In the genomic region with DNA sequence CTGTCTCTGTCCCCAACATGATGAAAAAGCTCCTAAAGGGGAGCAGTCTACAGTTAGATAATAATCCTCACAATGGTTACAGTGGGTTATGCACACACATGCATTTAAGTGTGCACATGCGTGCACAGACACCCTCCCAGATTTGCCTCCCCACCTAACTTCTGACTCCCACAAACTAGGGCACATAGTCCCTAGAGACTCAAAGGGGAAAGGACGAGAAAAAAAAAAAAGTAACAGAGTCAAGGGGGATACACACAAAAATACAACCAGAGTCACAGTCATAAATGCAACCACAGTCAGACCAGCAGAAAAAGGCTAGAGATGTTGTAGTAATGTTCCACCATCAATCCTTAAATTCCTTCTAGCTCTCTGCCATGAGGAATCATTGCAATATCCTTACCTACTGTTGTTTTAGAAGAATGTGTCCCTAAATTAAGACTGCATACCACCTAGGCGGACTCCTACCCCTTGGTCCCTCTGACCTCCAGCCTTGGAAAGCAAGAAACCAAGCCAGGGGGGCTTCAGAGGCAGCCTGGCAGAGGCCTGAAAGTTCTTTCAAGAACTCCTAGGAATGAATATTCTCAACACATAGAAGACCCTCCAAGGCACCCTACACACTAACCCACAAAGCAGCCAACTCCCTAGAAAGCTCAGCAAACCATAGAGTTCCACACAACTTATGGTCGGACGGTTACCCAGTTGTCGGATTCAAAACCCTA, we compare ENCODE assay signal across 8 cellular contexts. TPM values are rescaled to one million over a fixed set of nuclear protein-coding genes. Genes with fewer than 3 reads are reported as not detected.
A peak's percentile ranks its signal among the peaks of the same experiment; 100 is the strongest.
DNase-seq lines count a peak whose midpoint lies in the region; ATAC-seq and TF ChIP-seq lines count a peak whose summit lies in the region.

No MANE protein-coding gene starts in this region.

- no peak for TF ChIP-seq CTCF in neural crest cell (conservative IDR thresholded peaks at IDR 0.05)

- H3K4me1 Mint-ChIP-seq in neural crest cell, result peaks cover 43% of the 10 kb centered on the region

- H3K36me3 ChIP-seq in BLaER1, result peaks cover 52% of the 10 kb centered on the region
- H3K36me3 ChIP-seq in NT2/D1 (ENCODE audit: insufficient read depth, insufficient read length, low read length), result peaks cover 63% of the 10 kb centered on the region
- no peaks in the 10 kb centered on the region for H3K36me3 ChIP-seq in endocrine pancreas (ENCODE audit: control insufficient read depth, insufficient read depth, low read length)

- H3K9ac ChIP-seq in BLaER1 (peak overlapping the region; percentile 86), NT2/D1 (ENCODE audit: insufficient read length, low read depth) (peak overlapping the region; percentile 98), endocrine pancreas (ENCODE audit: control insufficient read depth, insufficient read depth, low read length) (peak overlapping the region; percentile 94)

- H3K4me1 ChIP-seq in BLaER1, result peaks cover 64% of the 10 kb centered on the region
- peaks cover 24% of the 10 kb centered on the region for H3K4me1 ChIP-seq in NT2/D1 (ENCODE audit: insufficient read depth, insufficient read length)
- no peaks in the 10 kb centered on the region for H3K4me1 ChIP-seq in endocrine pancreas (ENCODE audit: control insufficient read depth, insufficient read depth, low read length)

- no peaks in the 10 kb centered on the region for H3K9me3 Mint-ChIP-seq in neural crest cell

- H3K9me3 ChIP-seq in BLaER1, result no peaks in the 10 kb centered on the region
- H3K9me3 ChIP-seq in NT2/D1 (ENCODE audit: insufficient read depth, low read length), result no peaks in the 10 kb centered on the region
- no peaks in the 10 kb centered on the region for H3K9me3 ChIP-seq in endocrine pancreas (ENCODE audit: control insufficient read depth, low read length)

- ATAC-seq in HG02678 (IDR thresholded peaks at IDR 0.05; ENCODE audit: unreplicated experiment) (no peak), GM19351 (IDR thresholded peaks at IDR 0.05; ENCODE audit: unreplicated experiment) (no peak)

- no peaks in the 10 kb centered on the region for H3K36me3 Mint-ChIP-seq in neural crest cell (ENCODE audit: low read depth)

- no peaks in the 10 kb centered on the region for H3K27me3 ChIP-seq in BLaER1
- no peaks in the 10 kb centered on the region for H3K27me3 ChIP-seq in NT2/D1 (ENCODE audit: insufficient read depth, insufficient read length)
- H3K27me3 ChIP-seq in endocrine pancreas (ENCODE audit: control insufficient read depth, insufficient read depth, low read length), result no peaks in the 10 kb centered on the region

- peak overlapping the region; percentile 84 for H3K4me2 ChIP-seq in BLaER1

- DNase-seq in NT2/D1 (ENCODE audit: low read depth, low spot score) (no peak), neural crest cell (ENCODE audit: low read depth, low spot score) (no peak), cerebellar nuclear complex (lab: John Stamatoyannopoulos, UW) (no peak), amygdala (lab: John Stamatoyannopoulos, UW) (no peak)

- H3K27me3 Mint-ChIP-seq in neural crest cell (ENCODE audit: low read depth), result peaks cover 2% of the 10 kb centered on the region

- peak overlapping the region; percentile 79 for H3K4me3 ChIP-seq in BLaER1
- H3K4me3 ChIP-seq in NT2/D1 (ENCODE audit: insufficient read length, low read depth), result peak overlapping the region; percentile 99
- H3K4me3 ChIP-seq in endocrine pancreas (ENCODE audit: control insufficient read depth, insufficient read depth, low read length), result peak overlapping the region; percentile 83

- H4K20me1 ChIP-seq in BLaER1, result peaks cover 57% of the 10 kb centered on the region

- peak overlapping the region; percentile 88 for H3K4me3 Mint-ChIP-seq in neural crest cell

- peak overlapping the region; percentile 83 for H3K27ac ChIP-seq in BLaER1

- peak overlapping the region; percentile 98 for H3K27ac Mint-ChIP-seq in neural crest cell (ENCODE audit: unreplicated experiment)

RNA-seq across cellular contexts. Expression of a gene that starts 1.3 kb away (rescaled TPM):
- total RNA-seq in neural crest cell, result 34.1 and 34.7 TPM in 2 replicates

RNA-seq across cellular contexts. Expression of a gene that starts 6.2 kb away (rescaled TPM):
- 107 and 113 TPM in 2 replicates for total RNA-seq in neural crest cell

RNA-seq across cellular contexts. Expression of a gene that starts 10.5 kb away (rescaled TPM):
- 18.2 and 20.0 TPM in 2 replicates for total RNA-seq in neural crest cell

RNA-seq across cellular contexts. Expression of a gene that starts 10.6 kb away (rescaled TPM):
- total RNA-seq in neural crest cell, result 71.6 and 75.2 TPM in 2 replicates

RNA-seq across cellular contexts. Expression of a gene that starts 20.3 kb away (rescaled TPM):
- 72.9 and 74.2 TPM in 2 replicates for total RNA-seq in neural crest cell
